ENCODE assay signal across 14 cellular contexts in genomic region chr7:28539289-28539981, GRCh38.
DNase-seq lines count a peak whose midpoint lies in the region; ATAC-seq and TF ChIP-seq lines count a peak whose summit lies in the region.
"Had no signal": no experiment of that assay in that cellular context is flagged by ENCODE, and none has a peak within 500 bp of the region (broad histone marks: within the 10 kb centered on the region; RNA-seq: fewer than 3 reads in every experiment).

No MANE protein-coding gene starts in this region.

- no peak for TF ChIP-seq CTCF in H9 (conservative IDR thresholded peaks at IDR 0.05)

- no peaks in the 10 kb centered on the region for H3K23me2 ChIP-seq in H9 (ENCODE audit: insufficient read length, low read depth, low read length, poor library complexity, severe bottlenecking)

- H3K23ac ChIP-seq in H9 (ENCODE audit: insufficient read length, low read depth, low read length) = no peak overlapping the region

- no peak overlapping the region for H2BK120ac ChIP-seq in H9 (ENCODE audit: low read depth, low read length, poor library complexity, severe bottlenecking)

- no peak for DNase-seq in stimulated activated naive CD8-positive, alpha-beta T cell treated with anti-CD3 and anti-CD28 coated beads, Interleukin-15, amount 100 ng/mL, for 72 hours
- DNase-seq in H9 = no peak
- no peak for DNase-seq in NCI-H510A treated with DMSO at 0.1 percent for 48 hours (lab: John Stamatoyannopoulos, UW)
- DNase-seq in hypothalamus (lab: John Stamatoyannopoulos, UW) = no peak
- DNase-seq: activated CD4-positive, alpha-beta T cell treated with anti-CD3 and anti-CD28 coated beads, Interleukin-2, amount 50 U/mL, for 1 hour; activated naive CD4-positive, alpha-beta T cell treated with anti-CD3 and anti-CD28 coated beads, Interleukin-2, amount 10 ng/mL, durations not matched to agents 7 days and 5 days; Caco-2; left cardiac atrium; NCI-H2029 treated with DMSO at 0.1 percent for 48 hours had no signal

- no peak overlapping the region for H4K8ac ChIP-seq in H9 (replicated peaks; ENCODE audit: insufficient read length, low read depth, low read length)

- no peaks in the 10 kb centered on the region for H3K79me2 ChIP-seq in H9 (ENCODE audit: insufficient read depth, low read length)

- no peak overlapping the region for H3K56ac ChIP-seq in H9 (ENCODE audit: insufficient read length, low read depth, low read length)

- H2BK20ac ChIP-seq in H9 (ENCODE audit: low read depth, low read length, poor library complexity, severe bottlenecking) = no peak overlapping the region

- no peak overlapping the region for H2BK12ac ChIP-seq in H9 (ENCODE audit: insufficient read length, low read depth, low read length)

- no peaks in the 10 kb centered on the region for H4K20me1 ChIP-seq in H9 (ENCODE audit: control insufficient read depth, insufficient read depth, insufficient read length)

- H3T11ph ChIP-seq in H9 (ENCODE audit: low read length) = no peak overlapping the region

- no peak overlapping the region for H3K27ac ChIP-seq in H9 (ENCODE audit: insufficient read length, low read depth, low read length)
- H3K27ac ChIP-seq: skin epidermis had no signal

- no peak overlapping the region for H3K4me3 Mint-ChIP-seq in stimulated activated naive CD8-positive, alpha-beta T cell treated with anti-CD3 and anti-CD28 coated beads, Interleukin-15, amount 100 ng/mL, for 72 hours
- H3K4me3 Mint-ChIP-seq in H9 = no peak overlapping the region
- H3K4me3 Mint-ChIP-seq: activated naive CD4-positive, alpha-beta T cell treated with anti-CD3 and anti-CD28 coated beads, Interleukin-2, amount 10 ng/mL, durations not matched to agents 7 days and 5 days; neural crest cell had no signal

- no peak overlapping the region for H3K14ac ChIP-seq in H9 (ENCODE audit: insufficient read depth, low read length)

- H3K27me3 Mint-ChIP-seq in stimulated activated naive CD8-positive, alpha-beta T cell treated with anti-CD3 and anti-CD28 coated beads, Interleukin-15, amount 100 ng/mL, for 72 hours = peaks cover 15% of the 10 kb centered on the region
- peaks cover 6% of the 10 kb centered on the region for H3K27me3 Mint-ChIP-seq in H9 (ENCODE audit: low read depth)

- H3K9me3 Mint-ChIP-seq in stimulated activated naive CD8-positive, alpha-beta T cell treated with anti-CD3 and anti-CD28 coated beads, Interleukin-15, amount 100 ng/mL, for 72 hours = no peaks in the 10 kb centered on the region
- no peaks in the 10 kb centered on the region for H3K9me3 Mint-ChIP-seq in H9
- H3K9me3 Mint-ChIP-seq: activated naive CD4-positive, alpha-beta T cell treated with anti-CD3 and anti-CD28 coated beads, Interleukin-2, amount 10 ng/mL, durations not matched to agents 7 days and 5 days; neural crest cell had no signal

- peak; percentile 74 for ATAC-seq in GM19023 (IDR thresholded peaks at IDR 0.05; ENCODE audit: unreplicated experiment)
- ATAC-seq in GM21576 (IDR thresholded peaks at IDR 0.05; ENCODE audit: unreplicated experiment) = peak; percentile 98
- ATAC-seq in HG03097 (IDR thresholded peaks at IDR 0.05; ENCODE audit: low FRiP score, unreplicated experiment) = peak; percentile 85
- peak; percentile 72 for ATAC-seq in stimulated activated naive CD8-positive, alpha-beta T cell treated with anti-CD3 and anti-CD28 coated beads, Interleukin-15, amount 100 ng/mL, for 72 hours
- ATAC-seq: left cardiac atrium had no signal

- no peaks in the 10 kb centered on the region for H3K9me3 ChIP-seq in H9 (ENCODE audit: control insufficient read depth, low read depth, low read length)
- H3K9me3 ChIP-seq: Caco-2 had no signal

- no peak overlapping the region for H3K18ac ChIP-seq in H9 (ENCODE audit: insufficient read length, low read depth, low read length)

- H3K4me1 Mint-ChIP-seq in stimulated activated naive CD8-positive, alpha-beta T cell treated with anti-CD3 and anti-CD28 coated beads, Interleukin-15, amount 100 ng/mL, for 72 hours = no peaks in the 10 kb centered on the region
- peaks cover 6 to 7% of the 10 kb centered on the region in 2 experiments; a peak in 3 of 4 replicates for H3K4me1 Mint-ChIP-seq in H9
- H3K4me1 Mint-ChIP-seq: activated naive CD4-positive, alpha-beta T cell treated with anti-CD3 and anti-CD28 coated beads, Interleukin-2, amount 10 ng/mL, durations not matched to agents 7 days and 5 days had no signal

- H4K5ac ChIP-seq in H9 (ENCODE audit: insufficient read length, low read depth, low read length) = no peak overlapping the region

- no peaks in the 10 kb centered on the region for H3K79me1 ChIP-seq in H9 (ENCODE audit: insufficient read depth, low read depth, low read length, poor library complexity, severe bottlenecking)

- H2BK15ac ChIP-seq in H9 (ENCODE audit: low read depth, low read length) = no peak overlapping the region

- no peaks in the 10 kb centered on the region for H3K4me1 ChIP-seq in H9 (ENCODE audit: insufficient read depth, low read length)

- no CpG with 5 or more reads among the region's 3 CpGs for WGBS in H9 (ENCODE audit: extremely low coverage, insufficient read length, low lambda C conversion rate)

- no peak overlapping the region for H3K9ac ChIP-seq in H9 (ENCODE audit: extremely low read depth, insufficient read length, low read length)

- no peak overlapping the region for H4K91ac ChIP-seq in H9 (ENCODE audit: insufficient read length, low read depth, low read length)

- no peak overlapping the region for H3K27ac Mint-ChIP-seq in stimulated activated naive CD8-positive, alpha-beta T cell treated with anti-CD3 and anti-CD28 coated beads, Interleukin-15, amount 100 ng/mL, for 72 hours
- H3K27ac Mint-ChIP-seq in H9 = no peak overlapping the region
- H3K27ac Mint-ChIP-seq: activated naive CD4-positive, alpha-beta T cell treated with anti-CD3 and anti-CD28 coated beads, Interleukin-2, amount 10 ng/mL, durations not matched to agents 7 days and 5 days had no signal

- H2BK5ac ChIP-seq in H9 (ENCODE audit: insufficient read length, low read length) = no peak overlapping the region

- H3K27me3 ChIP-seq in H9 (ENCODE audit: insufficient read depth, low read length) = no peaks in the 10 kb centered on the region

- no peaks in the 10 kb centered on the region for H3K36me3 Mint-ChIP-seq in H9 (ENCODE audit: insufficient read depth in 1 of 3, low read depth in 3 of 3)
- H3K36me3 Mint-ChIP-seq: activated naive CD4-positive, alpha-beta T cell treated with anti-CD3 and anti-CD28 coated beads, Interleukin-2, amount 10 ng/mL, durations not matched to agents 7 days and 5 days had no signal

- H3K4me2 ChIP-seq in H9 (ENCODE audit: insufficient read depth, insufficient read length, low read length) = no peak overlapping the region

- no peak overlapping the region for H2AK5ac ChIP-seq in H9 (ENCODE audit: insufficient read length, low read length)

- no peak overlapping the region for H3K4ac ChIP-seq in H9 (ENCODE audit: low read depth, low read length)

- no peak overlapping the region for H2AFZ ChIP-seq in H9 (ENCODE audit: low read length)
